1 cellular context compared by ENCODE assay signal in genomic region chr6:117344444-117345291, GRCh38.
TF ChIP-seq lines count a peak whose summit lies in the region.

No MANE protein-coding gene starts in this region.

TF ChIP-seq in SK-N-SH, 30 proteins besides CTCF, POLR2A, EP300 and RAD21:
- TF ChIP-seq NFIC (IDR thresholded peaks at IDR 0.05; ENCODE audit: borderline replicate concordance) (no peak), YY1 (IDR thresholded peaks at IDR 0.05; ENCODE audit: low read depth) (0 out of 2 replicates have a peak, but pooled peaks have one; percentile 27)
